ENCODE assay signal across 1 cellular context in genomic region chr19:29092712-29093552, GRCh38.
A peak's percentile ranks its signal among the peaks of the same experiment; 100 is the strongest.
TF ChIP-seq lines count a peak whose summit lies in the region.

No MANE protein-coding gene starts in this region.

TF ChIP-seq in K562, 482 proteins besides CTCF, POLR2A, EP300 and RAD21 (continued from another document):
- no peak for TF ChIP-seq SAP30 (IDR thresholded peaks at IDR 0.05; ENCODE audit: borderline replicate concordance, insufficient read depth, low read depth, low read length, poor library complexity, severe bottlenecking)
- TF ChIP-seq ZFP30 (CRISPR knock-in tag; IDR thresholded peaks at IDR 0.05; ENCODE audit: borderline replicate concordance), result no peak
- no peak; the same call in 1 of the 2 replicates for TF ChIP-seq ELF2 (CRISPR knock-in tag; IDR thresholded peaks at IDR 0.05)
- TF ChIP-seq ELF1 (tag; IDR thresholded peaks at IDR 0.05), result peak; percentile 79
- peak; percentile 63 to 68; a peak in 3 of 4 replicates for TF ChIP-seq NRF1 (conservative IDR thresholded peaks at IDR 0.05 in 1 of 2, IDR thresholded peaks at IDR 0.05 in 1 of 2)
- no peak for TF ChIP-seq ID3 (CRISPR knock-in tag; IDR thresholded peaks at IDR 0.05)
- TF ChIP-seq ID3 (tag; IDR thresholded peaks at IDR 0.05), result no peak
- TF ChIP-seq CUX1 (CRISPR knock-in tag; IDR thresholded peaks at IDR 0.05), result no peak
- TF ChIP-seq MCM7 (IDR thresholded peaks at IDR 0.05), result no peak
- TF ChIP-seq EHMT2 (IDR thresholded peaks at IDR 0.05), result no peak
- TF ChIP-seq SP1 (CRISPR knock-in tag; IDR thresholded peaks at IDR 0.05), result no peak; the same call in 1 of the 2 replicates
- no peak for TF ChIP-seq PHTF2 (CRISPR knock-in tag; IDR thresholded peaks at IDR 0.05)
- no peak for TF ChIP-seq SP2 (IDR thresholded peaks at IDR 0.05; ENCODE audit: extremely low read depth, low read depth, low read length, poor library complexity, severe bottlenecking)
- no peak for TF ChIP-seq ETV5 (CRISPR knock-in tag; IDR thresholded peaks at IDR 0.05; ENCODE audit: low read depth)
- no peak; a peak in 1 of 4 replicates for TF ChIP-seq KDM4B (IDR thresholded peaks at IDR 0.05; ENCODE audit: borderline replicate concordance in 2 of 2, low read depth in 1 of 2)
- no peak for TF ChIP-seq ZNF76 (CRISPR knock-in tag; IDR thresholded peaks at IDR 0.05; ENCODE audit: borderline replicate concordance)
- TF ChIP-seq ZBTB33 (CRISPR knock-in tag; IDR thresholded peaks at IDR 0.05), result no peak
- no peak for TF ChIP-seq CLOCK (CRISPR knock-in tag; IDR thresholded peaks at IDR 0.05; ENCODE audit: borderline replicate concordance)
- peak; percentile 31; the same call in 1 of the 2 replicates for TF ChIP-seq TFAP4 (CRISPR knock-in tag; IDR thresholded peaks at IDR 0.05; ENCODE audit: borderline replicate concordance)
- no peak for TF ChIP-seq HINFP (tag; conservative IDR thresholded peaks at IDR 0.05; ENCODE audit: low read depth)
- TF ChIP-seq CHAMP1 (IDR thresholded peaks at IDR 0.05), result no peak
- TF ChIP-seq ESRRA (IDR thresholded peaks at IDR 0.05; ENCODE audit: borderline replicate concordance, low read depth), result peak; percentile 32; the same call in 1 of the 2 replicates
- TF ChIP-seq HMBOX1 (IDR thresholded peaks at IDR 0.05), result peak; percentile 76; the same call in 1 of the 2 replicates
